17 cellular contexts compared by ENCODE assay signal in genomic region chr18:45370190-45371010, GRCh38.
DNase-seq lines count a peak whose midpoint lies in the region; ATAC-seq, FAIRE-seq and TF ChIP-seq lines count a peak whose summit lies in the region.
"Had no signal": no experiment of that assay in that cellular context is flagged by ENCODE, and none has a peak within 500 bp of the region (broad histone marks: within the 10 kb centered on the region; RNA-seq: fewer than 3 reads in every experiment).

No MANE protein-coding gene starts in this region.

- H3K27ac ChIP-seq in right atrium auricular region, result no peak overlapping the region
- H3K27ac ChIP-seq: coronary artery, VCaP had no signal

- H3K9me3 Mint-ChIP-seq in brain, result no peaks in the 10 kb centered on the region
- no peaks in the 10 kb centered on the region for H3K9me3 Mint-ChIP-seq in mesothelial cell of epicardium
- H3K9me3 Mint-ChIP-seq: activated naive CD4-positive, alpha-beta T cell treated with anti-CD3 and anti-CD28 coated beads, Interleukin-2, amount 50 U/mL, for 24 hours had no signal

- H3K27ac Mint-ChIP-seq in brain (peak overlapping the region; percentile 16 to 95 (median 65)), mesothelial cell of epicardium (peak overlapping the region; percentile 86)
- H3K27ac Mint-ChIP-seq: activated CD8-positive, alpha-beta memory T cell treated with anti-CD3 and anti-CD28 coated beads, Interleukin-2, amount 10 ng/mL, durations not matched to agents 7 days and 5 days; activated naive CD4-positive, alpha-beta T cell treated with anti-CD3 and anti-CD28 coated beads, Interleukin-2, amount 50 U/mL, for 24 hours had no signal

- no peak for TF ChIP-seq POLR2A in GM12891 (IDR thresholded peaks at IDR 0.05; ENCODE audit: low read depth, low read length)

- peak; percentile 23 for ATAC-seq in left ventricle myocardium superior
- ATAC-seq in HG02840 (IDR thresholded peaks at IDR 0.05; ENCODE audit: low FRiP score, unreplicated experiment), result no peak
- ATAC-seq in GM19463 (IDR thresholded peaks at IDR 0.05; ENCODE audit: unreplicated experiment), result no peak
- ATAC-seq: activated CD8-positive, alpha-beta memory T cell treated with anti-CD3 and anti-CD28 coated beads, Interleukin-2, amount 10 ng/mL, durations not matched to agents 7 days and 5 days had no signal

- intact Hi-C loops in left ventricle myocardium superior (cut with micrococcal nuclease) (no loop called here), posterior cingulate gyrus (cut with DNase I) (no loop called here)

- H3K27me3 ChIP-seq in right atrium auricular region, result no peaks in the 10 kb centered on the region
- H3K27me3 ChIP-seq: MG63 had no signal

- H3K4me3 Mint-ChIP-seq in brain, result peak overlapping the region in 2 of 5 experiments; percentile 21 to 53
- no peak overlapping the region for H3K4me3 Mint-ChIP-seq in mesothelial cell of epicardium
- H3K4me3 Mint-ChIP-seq: activated CD8-positive, alpha-beta memory T cell treated with anti-CD3 and anti-CD28 coated beads, Interleukin-2, amount 10 ng/mL, durations not matched to agents 7 days and 5 days; activated naive CD4-positive, alpha-beta T cell treated with anti-CD3 and anti-CD28 coated beads, Interleukin-2, amount 50 U/mL, for 24 hours had no signal

- no peak overlapping the region for H3K4me3 ChIP-seq in right atrium auricular region
- H3K4me3 ChIP-seq: coronary artery, MG63 had no signal

- no peak for FAIRE-seq in GM12891 (lab: Jason Lieb, UNC)

- no peaks in the 10 kb centered on the region for H3K36me3 ChIP-seq in right atrium auricular region
- H3K36me3 ChIP-seq: MG63 had no signal

- TF ChIP-seq CTCF in right atrium auricular region (IDR thresholded peaks at IDR 0.05) (no peak), brain (conservative IDR thresholded peaks at IDR 0.05) (no peak), mesothelial cell of epicardium (IDR thresholded peaks at IDR 0.05; ENCODE audit: unreplicated experiment) (no peak)

- no peak for DNase-seq in left ventricle myocardium superior
- DNase-seq in right atrium auricular region (ENCODE audit: low spot score), result no peak
- peak in 1 of 2 experiments; percentile 47 for DNase-seq in mesothelial cell of epicardium (ENCODE audit: low spot score in 2 of 2, unreplicated experiment in 2 of 2)
- DNase-seq in posterior cingulate gyrus, result no peak
- DNase-seq in GM12891 (ENCODE audit: insufficient read length, low spot score), result no peak
- DNase-seq: activated CD8-positive, alpha-beta memory T cell treated with anti-CD3 and anti-CD28 coated beads, Interleukin-2, amount 10 ng/mL, durations not matched to agents 7 days and 5 days; DMS153; GOT3; MG63; NCI-H510A; SHP77 had no signal

- H3K36me3 Mint-ChIP-seq in brain, result no peaks in the 10 kb centered on the region
- no peaks in the 10 kb centered on the region for H3K36me3 Mint-ChIP-seq in mesothelial cell of epicardium
- H3K36me3 Mint-ChIP-seq: activated CD8-positive, alpha-beta memory T cell treated with anti-CD3 and anti-CD28 coated beads, Interleukin-2, amount 10 ng/mL, durations not matched to agents 7 days and 5 days; activated naive CD4-positive, alpha-beta T cell treated with anti-CD3 and anti-CD28 coated beads, Interleukin-2, amount 50 U/mL, for 24 hours had no signal

- H3K4me1 ChIP-seq in right atrium auricular region, result peaks cover 0 to 3% of the 10 kb centered on the region in 2 donors

- H3K27me3 Mint-ChIP-seq in brain, result no peaks in the 10 kb centered on the region
- no peaks in the 10 kb centered on the region for H3K27me3 Mint-ChIP-seq in mesothelial cell of epicardium (ENCODE audit: low read depth)

- H3K9me3 ChIP-seq in right atrium auricular region, result no peaks in the 10 kb centered on the region
- H3K9me3 ChIP-seq: MG63 had no signal

- peaks cover 68% of the 10 kb centered on the region for H3K4me1 Mint-ChIP-seq in brain
- H3K4me1 Mint-ChIP-seq in mesothelial cell of epicardium, result peaks cover 31% of the 10 kb centered on the region
- H3K4me1 Mint-ChIP-seq: activated CD8-positive, alpha-beta memory T cell treated with anti-CD3 and anti-CD28 coated beads, Interleukin-2, amount 10 ng/mL, durations not matched to agents 7 days and 5 days; activated naive CD4-positive, alpha-beta T cell treated with anti-CD3 and anti-CD28 coated beads, Interleukin-2, amount 50 U/mL, for 24 hours had no signal

TF ChIP-seq in GM12891, 5 proteins besides CTCF, POLR2A, EP300 and RAD21:
- TF ChIP-seq POU2F2 (IDR thresholded peaks at IDR 0.05; ENCODE audit: low read depth, low read length), result no peak
- TF ChIP-seq POLR2AphosphoS5 (IDR thresholded peaks at IDR 0.05; ENCODE audit: low read depth, low read length), result no peak
- no peak for TF ChIP-seq SPI1 (IDR thresholded peaks at IDR 0.05; ENCODE audit: low read depth, low read length)
- no peak for TF ChIP-seq PAX5 (IDR thresholded peaks at IDR 0.05; ENCODE audit: insufficient read depth, low read length, severe bottlenecking)
- no peak for TF ChIP-seq TAF1 (IDR thresholded peaks at IDR 0.05; ENCODE audit: low read depth, low read length)
TF ChIP-seq in GM12891: peak in this region for 0.
